24 cellular contexts compared by ENCODE assay signal in the genomic region with DNA sequence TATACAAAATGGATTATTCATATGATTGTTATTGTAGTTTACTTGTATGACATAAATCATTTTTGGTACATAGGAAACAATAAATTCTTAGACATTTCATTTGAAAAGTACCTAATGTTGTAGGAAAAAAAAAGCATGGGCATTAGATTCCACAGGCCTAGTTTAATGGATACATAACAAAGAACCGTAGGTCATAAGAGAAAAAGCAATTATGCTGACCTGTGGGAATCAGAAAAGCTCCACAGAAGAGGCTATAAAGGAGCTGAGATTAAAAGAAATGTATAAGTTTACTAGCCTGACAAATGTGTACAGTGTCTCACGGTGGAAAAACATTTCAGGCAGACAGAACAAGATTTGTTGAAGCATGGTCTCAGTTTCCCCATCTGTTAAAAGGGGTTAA. TPM values are rescaled to one million over a fixed set of nuclear protein-coding genes. Genes with fewer than 3 reads are reported as not detected.
"Had no signal": no experiment of that assay in that cellular context is flagged by ENCODE, and none has a peak within 500 bp of the region (broad histone marks: within the 10 kb centered on the region; RNA-seq: fewer than 3 reads in every experiment).

No MANE protein-coding gene starts in this region.

- H3K4me3 ChIP-seq: adrenal gland, esophagus muscularis mucosa, hepatocyte, mucosa of descending colon, thyroid gland had no signal

- ATAC-seq: activated naive CD4-positive, alpha-beta T cell treated with anti-CD3 and anti-CD28 coated beads, Interleukin-2, amount 50 U/mL, for 72 hours; mucosa of descending colon had no signal

- H3K27me3 Mint-ChIP-seq: memory B cell had no signal

- H3K4me2 ChIP-seq: hepatocyte had no signal

- H2AFZ ChIP-seq: hepatocyte, parathyroid adenoma had no signal

- H3K9ac ChIP-seq: parathyroid adenoma had no signal

- H3K27ac Mint-ChIP-seq: activated naive CD4-positive, alpha-beta T cell treated with anti-CD3 and anti-CD28 coated beads, Interleukin-2, amount 50 U/mL, for 72 hours; activated T-helper 1 cell treated with anti-CD3 and anti-CD28 coated beads, Interleukin-12 subunit alpha, Interleukin-12 subunit beta, Interleukin-2, Interleukin-4 antibody, amounts not matched to agents 30 ng/mL and 10 ng/mL and 1 ng/mL, durations not matched to agents 14 hours and 24 hours and 36 hours; memory B cell; naive B cell had no signal

- H3K4me3 Mint-ChIP-seq: memory B cell, naive B cell had no signal

- FAIRE-seq: astrocyte, bronchial epithelial cell, TTC549, urothelium cell line had no signal

- H3K79me2 ChIP-seq: parathyroid adenoma had no signal

- H3K9me3 Mint-ChIP-seq: activated naive CD4-positive, alpha-beta T cell treated with anti-CD3 and anti-CD28 coated beads, Interleukin-2, amount 50 U/mL, for 72 hours; naive B cell had no signal

- H3K27me3 ChIP-seq: adrenal gland, esophagus muscularis mucosa, hepatocyte, thyroid gland had no signal

- H3K9me3 ChIP-seq: adrenal gland, esophagus muscularis mucosa, mucosa of descending colon, thyroid gland had no signal

- H3K36me3 Mint-ChIP-seq: memory B cell, naive B cell had no signal

- DNase-seq: activated CD4-positive, alpha-beta T cell treated with anti-CD3 and anti-CD28 coated beads, Interleukin-2, amount 50 U/mL, for 4 hours; activated gamma-delta T cell treated with Interleukin-2 at 50 U/mL for 16 hours; adrenal gland; effector CD4-positive, alpha-beta T cell; mucosa of descending colon; naive B cell; stimulated activated naive CD4-positive, alpha-beta T cell treated with Interleukin-2 at 50 U/mL for 16 hours had no signal

- H3K36me3 ChIP-seq: adrenal gland, esophagus muscularis mucosa, thyroid gland had no signal

- H3K27ac ChIP-seq: adrenal gland, esophagus muscularis mucosa, hepatocyte, parathyroid adenoma, thyroid gland had no signal

RNA-seq across cellular contexts. Expression of a gene that starts 43.4 kb away (rescaled TPM):
- total RNA-seq: activated naive CD4-positive, alpha-beta T cell treated with anti-CD3 and anti-CD28 coated beads, Interleukin-2, amount 50 U/mL, for 72 hours; activated T-helper 1 cell treated with anti-CD3 and anti-CD28 coated beads, Interleukin-12 subunit alpha, Interleukin-12 subunit beta, Interleukin-2, Interleukin-4 antibody, amounts not matched to agents 30 ng/mL and 10 ng/mL and 1 ng/mL, durations not matched to agents 14 hours and 24 hours and 36 hours; adrenal gland; bronchial epithelial cell; esophagus muscularis mucosa; fibroblast of villous mesenchyme; glomerular endothelial cell; liver; mucosa of descending colon; renal cortical epithelial cell; subcutaneous adipose tissue; T-helper 2 cell treated with Interferon-gamma antibody and Interleukin-4, amounts not matched to agents 100 ng/mL and 5 ng/mL, for 36 hours; thyroid gland had no signal
- polyA plus RNA-seq: adrenal gland, liver had no signal
